Comparison of ENCODE assay signal across 30 cellular contexts in genomic region chr5:14238272-14238671, GRCh38.
DNase-seq lines count a peak whose midpoint lies in the region; ATAC-seq, FAIRE-seq and TF ChIP-seq lines count a peak whose summit lies in the region.
"Had no signal": no experiment of that assay in that cellular context is flagged by ENCODE, and none has a peak within 500 bp of the region (broad histone marks: within the 10 kb centered on the region; RNA-seq: fewer than 3 reads in every experiment).

No MANE protein-coding gene starts in this region.

- H2BK15ac ChIP-seq in IMR-90 (ENCODE audit: low read depth, low read length), result no peak overlapping the region

- H3K4me2 ChIP-seq in A549 (peak overlapping the region; percentile 25; the same call in 2 of the 3 replicates), IMR-90 (ENCODE audit: low read depth, low read length) (no peak overlapping the region), astrocyte (ENCODE audit: low read length) (no peak overlapping the region), neural progenitor cell (peak overlapping the region; percentile 38)

- H3K4ac ChIP-seq in IMR-90 (ENCODE audit: low read depth, low read length), result 0 out of 2 replicates have a peak overlapping the region, but pooled peaks have one; percentile 11

- POLR2A ChIA-PET in A549 (lab: Yijun Ruan, JAX) (no interaction called here), IMR-90 (lab: Charles Lee; ENCODE audit: unreplicated experiment) (no interaction called here)

- no peak for TF ChIP-seq POLR2A in A549 (IDR thresholded peaks at IDR 0.05; ENCODE audit: low read length)
- TF ChIP-seq POLR2A in IMR-90 (IDR thresholded peaks at IDR 0.05; ENCODE audit: low read depth, low read length), result no peak
- no peak for TF ChIP-seq POLR2A in testis (IDR thresholded peaks at IDR 0.05)

- no peak overlapping the region for H4K5ac ChIP-seq in IMR-90 (ENCODE audit: low read depth, low read length)

- WGBS in A549 (ENCODE audit: missing lambda C conversion rate), result 86% methylated on average over 6 of the region's 6 CpGs
- no CpG with 5 or more reads among the region's 6 CpGs for WGBS in IMR-90 (ENCODE audit: extremely low coverage in 2 of 2, insufficient read length in 1 of 2), 2 experiments
- WGBS in pancreas, 2 donors, result 81 to 85% methylated on average over 6 of the region's 6 CpGs
- WGBS in testis, 2 donors, result 76 to 80% methylated on average over 6 of the region's 6 CpGs

- H4K20me1 ChIP-seq in IMR-90 (ENCODE audit: insufficient read depth, low read length) (peaks cover 97% of the 10 kb centered on the region), astrocyte (ENCODE audit: insufficient read depth, low read length) (peaks cover 86% of the 10 kb centered on the region), neural progenitor cell (ENCODE audit: low read depth) (peaks cover 76% of the 10 kb centered on the region)

- H3K79me1 ChIP-seq in IMR-90 (ENCODE audit: low read depth in 1 of 2, low read length in 2 of 2), result peaks cover 3 to 33% of the 10 kb centered on the region in 2 experiments; a peak in 3 of 4 replicates

- TF ChIP-seq RAD21 in A549 (conservative IDR thresholded peaks at IDR 0.05 in 1 of 2, IDR thresholded peaks at IDR 0.05 in 1 of 2), result no peak
- TF ChIP-seq RAD21 in IMR-90 (IDR thresholded peaks at IDR 0.05; ENCODE audit: low read length), result no peak

- no peaks in the 10 kb centered on the region for H3K9me3 ChIP-seq in A549
- no peaks in the 10 kb centered on the region for H3K9me3 ChIP-seq in IMR-90 (ENCODE audit: control insufficient read depth, insufficient read depth, low read length)
- H3K9me3 ChIP-seq in astrocyte (ENCODE audit: insufficient read depth, low read depth, low read length), result no peaks in the 10 kb centered on the region
- H3K9me3 ChIP-seq in neural progenitor cell (ENCODE audit: low read depth), result no peaks in the 10 kb centered on the region
- no peaks in the 10 kb centered on the region for H3K9me3 ChIP-seq in pancreas
- H3K9me3 ChIP-seq in testis, result no peaks in the 10 kb centered on the region
- H3K9me3 ChIP-seq: colonic mucosa, neutrophil had no signal

- no peak overlapping the region for H2BK120ac ChIP-seq in IMR-90 (ENCODE audit: low read depth, low read length)

- no peak overlapping the region for H2AK9ac ChIP-seq in IMR-90 (replicated peaks; ENCODE audit: low read depth, low read length, poor library complexity)

- H3K18ac ChIP-seq in IMR-90 (ENCODE audit: low read depth, low read length), result no peak overlapping the region

- CTCF ChIA-PET in A549 (lab: Yijun Ruan, JAX) (no interaction called here), IMR-90 (lab: Yijun Ruan, JAX) (no interaction called here)

- H3K27me3 ChIP-seq in IMR-90 (ENCODE audit: control insufficient read depth, insufficient read depth, low read length) (no peaks in the 10 kb centered on the region), astrocyte (ENCODE audit: insufficient read depth, low read length) (no peaks in the 10 kb centered on the region), neural progenitor cell (no peaks in the 10 kb centered on the region), pancreas (no peaks in the 10 kb centered on the region), testis (no peaks in the 10 kb centered on the region)
- H3K27me3 ChIP-seq: cardiac muscle cell, colonic mucosa, neutrophil had no signal

- no peak for TF ChIP-seq EP300 in A549 (IDR thresholded peaks at IDR 0.05)

- no peak overlapping the region for H2AK5ac ChIP-seq in IMR-90 (ENCODE audit: low read depth, low read length)

- BruUV-seq in IMR-90 (replicated peaks; lab: Mats Ljungman, UMichigan), result no TSS peak

- no peak overlapping the region for H3K4me3 ChIP-seq in A549
- no peak overlapping the region for H3K4me3 ChIP-seq in IMR-90 (ENCODE audit: insufficient read depth, low read depth, low read length)
- no peak overlapping the region for H3K4me3 ChIP-seq in astrocyte (ENCODE audit: insufficient read depth, low read depth, low read length)
- no peak overlapping the region for H3K4me3 ChIP-seq in neural progenitor cell
- H3K4me3 ChIP-seq in pancreas, result no peak overlapping the region
- H3K4me3 ChIP-seq in testis, result no peak overlapping the region
- H3K4me3 ChIP-seq: cardiac muscle cell, colonic mucosa, skin epidermis had no signal

- no peak overlapping the region for H3K23ac ChIP-seq in IMR-90 (ENCODE audit: low read depth, low read length)

- H4K8ac ChIP-seq in IMR-90 (ENCODE audit: low read depth in 2 of 2, low read length in 2 of 2), result no peak overlapping the region

- intact Hi-C loops in IMR-90 (cut with micrococcal nuclease), result no loop called here
- intact Hi-C loops in pancreas (cut with DNase I), result no loop called here
- intact Hi-C loops in testis (cut with DNase I; ENCODE audit: low total_unique reads), result no loop called here

- H3K4me3 Mint-ChIP-seq in astrocyte (ENCODE audit: unreplicated experiment) (no peak overlapping the region), neural progenitor cell (no peak overlapping the region)
- H3K4me3 Mint-ChIP-seq: activated CD8-positive, alpha-beta memory T cell treated with anti-CD3 and anti-CD28 coated beads, Interleukin-2, amount 10 ng/mL, durations not matched to agents 7 days and 5 days; activated naive CD8-positive, alpha-beta T cell treated with anti-CD3 and anti-CD28 coated beads, Interleukin-2, amount 10 ng/mL, durations not matched to agents 7 days and 5 days; activated T-cell treated with anti-CD3 and anti-CD28 coated beads, Interleukin-2, amount 50 U/mL, for 4 hours; B cell; CD4-positive, alpha-beta memory T cell; memory B cell; stimulated activated naive B cell treated with anti-CD40 and anti-IgM and Interleukin-4, amounts not matched to agents 10 μg/mL and 1 μg/mL and 100 μg/mL, for 72 hours; T-helper 17 cell had no signal

- H3K9me3 Mint-ChIP-seq in astrocyte (ENCODE audit: unreplicated experiment), result no peaks in the 10 kb centered on the region
- H3K9me3 Mint-ChIP-seq in neural progenitor cell, result no peaks in the 10 kb centered on the region
- H3K9me3 Mint-ChIP-seq: activated naive CD8-positive, alpha-beta T cell treated with anti-CD3 and anti-CD28 coated beads, Interleukin-2, amount 10 ng/mL, durations not matched to agents 7 days and 5 days; activated T-cell treated with anti-CD3 and anti-CD28 coated beads, Interleukin-2, amount 50 U/mL, for 4 hours; memory B cell; stimulated activated naive B cell treated with anti-CD40 and anti-IgM and Interleukin-4, amounts not matched to agents 10 μg/mL and 1 μg/mL and 100 μg/mL, for 72 hours had no signal

- ATAC-seq in A549, result no peak
- ATAC-seq in IMR-90 (ENCODE audit: low read depth), result no peak
- ATAC-seq in pancreas, result no peak
- no peak for ATAC-seq in HG03175 (IDR thresholded peaks at IDR 0.05; ENCODE audit: unreplicated experiment)
- ATAC-seq: activated CD8-positive, alpha-beta memory T cell treated with anti-CD3 and anti-CD28 coated beads, Interleukin-2, amount 10 ng/mL, durations not matched to agents 7 days and 5 days; activated T-cell treated with anti-CD3 and anti-CD28 coated beads, Interleukin-2, amount 50 U/mL, for 4 hours; stimulated activated naive B cell treated with anti-CD40 and anti-IgM and Interleukin-4, amounts not matched to agents 10 μg/mL and 1 μg/mL and 100 μg/mL, for 72 hours; T-helper 17 cell had no signal

- H3K36me3 Mint-ChIP-seq in astrocyte (ENCODE audit: low read depth, unreplicated experiment) (peaks cover 5% of the 10 kb centered on the region), neural progenitor cell (no peaks in the 10 kb centered on the region)
- H3K36me3 Mint-ChIP-seq: activated CD8-positive, alpha-beta memory T cell treated with anti-CD3 and anti-CD28 coated beads, Interleukin-2, amount 10 ng/mL, durations not matched to agents 7 days and 5 days; activated naive CD8-positive, alpha-beta T cell treated with anti-CD3 and anti-CD28 coated beads, Interleukin-2, amount 10 ng/mL, durations not matched to agents 7 days and 5 days; CD4-positive, alpha-beta memory T cell; memory B cell had no signal

- no peaks in the 10 kb centered on the region for H3F3A ChIP-seq in neural progenitor cell (ENCODE audit: low read depth)

- H3K4me1 Mint-ChIP-seq in astrocyte (ENCODE audit: low read depth, unreplicated experiment) (peaks cover 76% of the 10 kb centered on the region), neural progenitor cell (peaks cover 37% of the 10 kb centered on the region)
- H3K4me1 Mint-ChIP-seq: activated CD8-positive, alpha-beta memory T cell treated with anti-CD3 and anti-CD28 coated beads, Interleukin-2, amount 10 ng/mL, durations not matched to agents 7 days and 5 days; activated naive CD8-positive, alpha-beta T cell treated with anti-CD3 and anti-CD28 coated beads, Interleukin-2, amount 10 ng/mL, durations not matched to agents 7 days and 5 days; CD4-positive, alpha-beta memory T cell; T-helper 17 cell had no signal

- no peak overlapping the region for H4K91ac ChIP-seq in IMR-90 (ENCODE audit: insufficient read depth, low read depth, low read length)

- H3K14ac ChIP-seq in IMR-90 (replicated peaks; ENCODE audit: low read depth, low read length), result no peak overlapping the region

- H3K79me2 ChIP-seq in astrocyte (ENCODE audit: insufficient read depth, low read length), result peaks cover 100% of the 10 kb centered on the region
- peaks cover 100% of the 10 kb centered on the region for H3K79me2 ChIP-seq in neural progenitor cell (ENCODE audit: low read depth)

- H3K36me3 ChIP-seq in IMR-90 (ENCODE audit: control insufficient read depth, insufficient read depth, low read length) (peaks cover 13% of the 10 kb centered on the region), astrocyte (ENCODE audit: insufficient read depth, low read length) (peaks cover 2% of the 10 kb centered on the region), neural progenitor cell (no peaks in the 10 kb centered on the region), pancreas (no peaks in the 10 kb centered on the region), testis (ENCODE audit: low read depth, missing control alignments) (no peaks in the 10 kb centered on the region)
- H3K36me3 ChIP-seq: cardiac muscle cell, colonic mucosa, neutrophil had no signal

- FAIRE-seq in A549 (lab: Jason Lieb, UNC) (no peak), astrocyte (lab: Jason Lieb, UNC) (no peak), pancreas (lab: Jason Lieb, UNC) (no peak), RCC 7860 (lab: Jason Lieb, UNC) (no peak)
- FAIRE-seq: D721Med, H54, TTC549 had no signal

- H3K27ac ChIP-seq in A549, result peak overlapping the region in 1 of 2 experiments; percentile 65; a peak in 3 of 6 replicates
- peak overlapping the region; percentile 58 for H3K27ac ChIP-seq in IMR-90 (ENCODE audit: insufficient read depth, low read length)
- peak overlapping the region; percentile 22 for H3K27ac ChIP-seq in astrocyte (ENCODE audit: low read depth, low read length)
- H3K27ac ChIP-seq in neural progenitor cell, result no peak overlapping the region
- H3K27ac ChIP-seq in pancreas, result no peak overlapping the region
- H3K27ac ChIP-seq in testis, result no peak overlapping the region
- H3K27ac ChIP-seq: cardiac muscle cell, colonic mucosa, KMS-11, neutrophil, skin epidermis had no signal

- DNase-seq in A549 (ENCODE audit: low read depth in 1 of 2, low spot score in 1 of 2), result no peak
- DNase-seq in IMR-90, result no peak
- DNase-seq in astrocyte (ENCODE audit: low read depth), result no peak
- no peak for DNase-seq in neural progenitor cell (ENCODE audit: low spot score)
- no peak for DNase-seq in pancreas
- no peak for DNase-seq in RCC 7860 (ENCODE audit: low spot score)
- DNase-seq in testis, result no peak
- DNase-seq: ACHN; activated CD8-positive, alpha-beta memory T cell treated with anti-CD3 and anti-CD28 coated beads, Interleukin-2, amount 10 ng/mL, durations not matched to agents 7 days and 5 days; activated gamma-delta T cell; activated naive CD8-positive, alpha-beta T cell treated with anti-CD3 and anti-CD28 coated beads, Interleukin-2, amount 10 ng/mL, durations not matched to agents 7 days and 5 days; activated T-cell treated with anti-CD3 and anti-CD28 coated beads, Interleukin-2, amount 50 U/mL, for 4 hours; aorta; CD4-positive, alpha-beta memory T cell; colonic mucosa; effector CD8-positive, alpha-beta T cell; MM.1S; NCI-H2081 treated with DMSO at 0.1 percent for 48 hours; stimulated activated naive B cell treated with anti-CD40 and anti-IgM and Interleukin-4, amounts not matched to agents 10 μg/mL and 1 μg/mL and 100 μg/mL, for 72 hours; T-helper 17 cell had no signal

- no peak overlapping the region for H2AFZ ChIP-seq in IMR-90 (replicated peaks; ENCODE audit: low read length, poor library complexity)
- H2AFZ ChIP-seq in astrocyte (ENCODE audit: low read depth, low read length), result no peak overlapping the region
- H2AFZ ChIP-seq in neural progenitor cell (replicated peaks), result no peak overlapping the region

- no peak overlapping the region for H2BK20ac ChIP-seq in IMR-90 (ENCODE audit: low read depth, low read length)

- H3K27ac Mint-ChIP-seq in astrocyte (ENCODE audit: unreplicated experiment) (peak overlapping the region; percentile 58), neural progenitor cell (no peak overlapping the region)
- H3K27ac Mint-ChIP-seq: activated CD8-positive, alpha-beta memory T cell treated with anti-CD3 and anti-CD28 coated beads, Interleukin-2, amount 10 ng/mL, durations not matched to agents 7 days and 5 days; activated naive CD8-positive, alpha-beta T cell treated with anti-CD3 and anti-CD28 coated beads, Interleukin-2, amount 10 ng/mL, durations not matched to agents 7 days and 5 days; B cell; CD4-positive, alpha-beta memory T cell; memory B cell; stimulated activated naive B cell treated with anti-CD40 and anti-IgM and Interleukin-4, amounts not matched to agents 10 μg/mL and 1 μg/mL and 100 μg/mL, for 72 hours; T-helper 17 cell had no signal

- in situ Hi-C loops in IMR-90 (cut with MboI; ENCODE audit: low sequenced_read_pairs), result no loop called here

- peaks cover 40% of the 10 kb centered on the region for H3K9me1 ChIP-seq in IMR-90 (ENCODE audit: insufficient read depth, low read length)

- TF ChIP-seq CTCF in A549 (IDR thresholded peaks at IDR 0.05) (no peak), IMR-90 (conservative IDR thresholded peaks at IDR 0.05; ENCODE audit: low read depth, low read length) (no peak), astrocyte (IDR thresholded peaks at IDR 0.05; ENCODE audit: insufficient read depth, low read depth, low read length) (no peak), neural progenitor cell (IDR thresholded peaks at IDR 0.05) (no peak), pancreas (IDR thresholded peaks at IDR 0.05) (no peak), testis (IDR thresholded peaks at IDR 0.05) (no peak)

- no peak overlapping the region for H3K56ac ChIP-seq in IMR-90 (ENCODE audit: extremely low read depth, insufficient read depth, low read length)

- peaks cover 80% of the 10 kb centered on the region for H3K4me1 ChIP-seq in A549
- peaks cover 35% of the 10 kb centered on the region for H3K4me1 ChIP-seq in IMR-90 (ENCODE audit: control insufficient read depth, insufficient read depth, low read length)
- peaks cover 36% of the 10 kb centered on the region for H3K4me1 ChIP-seq in astrocyte (ENCODE audit: insufficient read depth, low read length)
- H3K4me1 ChIP-seq in neural progenitor cell, result peaks cover 42% of the 10 kb centered on the region
- H3K4me1 ChIP-seq in pancreas, result peaks cover 0 to 4% (median 0%) of the 10 kb centered on the region in 3 donors
- H3K4me1 ChIP-seq in testis, result no peaks in the 10 kb centered on the region
- H3K4me1 ChIP-seq: colonic mucosa had no signal

- peak overlapping the region; percentile 9 for H2BK5ac ChIP-seq in IMR-90 (ENCODE audit: low read depth, low read length, poor library complexity, severe bottlenecking)

- H3K9ac ChIP-seq in IMR-90 (ENCODE audit: low read depth, low read length), result no peak overlapping the region
- H3K9ac ChIP-seq in astrocyte (ENCODE audit: low read length), result no peak overlapping the region
- H3K9ac ChIP-seq in neural progenitor cell, result no peak overlapping the region
- H3K9ac ChIP-seq: KMS-11 had no signal

- dilution Hi-C loops in IMR-90 (cut with HindIII; ENCODE audit: low sequenced_read_pairs, unreplicated experiment), result no loop called here

- no peaks in the 10 kb centered on the region for H3K27me3 Mint-ChIP-seq in astrocyte (ENCODE audit: low read depth, unreplicated experiment)
- H3K27me3 Mint-ChIP-seq in neural progenitor cell (ENCODE audit: insufficient read depth, low read depth), result no peaks in the 10 kb centered on the region
- H3K27me3 Mint-ChIP-seq: B cell; memory B cell; stimulated activated naive B cell treated with anti-CD40 and anti-IgM and Interleukin-4, amounts not matched to agents 10 μg/mL and 1 μg/mL and 100 μg/mL, for 72 hours had no signal

Comparison
In these comparisons a context has a peak if more than half of its experiments do, and no peak if none do; other contexts are left out.
1. H3K27ac ChIP-seq: peak in IMR-90 (single experiment) and astrocyte (single experiment); none in neural progenitor cell (single experiment), pancreas (0 of 4) and testis (0 of 2).
2. H3K4me2 ChIP-seq: peak in A549 (single experiment) and neural progenitor cell (single experiment); none in IMR-90 (single experiment) and astrocyte (single experiment).